Comparison of ENCODE assay signal across 19 cellular contexts in the genomic region with DNA sequence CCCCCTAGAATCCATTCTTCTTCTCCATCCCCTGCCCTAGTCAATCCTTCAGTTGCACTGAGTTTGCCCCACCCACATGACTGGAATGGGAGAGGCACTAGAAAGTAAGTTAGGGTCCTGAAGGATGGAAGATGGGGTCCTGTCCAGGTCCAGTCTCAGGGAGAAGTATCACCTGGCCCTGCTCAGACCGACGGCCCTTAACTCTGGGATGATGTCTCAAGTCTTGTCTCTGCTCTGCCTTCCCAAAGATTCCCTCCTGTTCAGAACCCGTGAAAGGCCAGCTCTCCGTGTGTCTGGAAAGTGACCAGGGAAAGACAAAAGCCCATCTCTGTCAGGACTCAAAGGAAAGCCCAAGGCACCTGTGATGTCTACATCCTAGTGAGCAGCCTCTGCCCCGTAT.
DNase-seq lines count a peak whose midpoint lies in the region; TF ChIP-seq lines count a peak whose summit lies in the region.
"Had no signal": no experiment of that assay in that cellular context is flagged by ENCODE, and none has a peak within 500 bp of the region (broad histone marks: within the 10 kb centered on the region; RNA-seq: fewer than 3 reads in every experiment).

No MANE protein-coding gene starts in this region.

- H3K27ac ChIP-seq in coronary artery = peak overlapping the region; percentile 39 to 84
- no peak overlapping the region for H3K27ac ChIP-seq in spleen
- H3K27ac ChIP-seq: BLaER1, HL-60 had no signal

- H3K4me3 Mint-ChIP-seq in glutamatergic neuron (ENCODE audit: unreplicated experiment) = no peak overlapping the region
- H3K4me3 Mint-ChIP-seq: CD4-positive, CD25-positive, alpha-beta regulatory T cell; HFFc6 had no signal

- H3K36me3 ChIP-seq in spleen = no peaks in the 10 kb centered on the region
- H3K36me3 ChIP-seq: BLaER1 had no signal

- peaks cover 20% of the 10 kb centered on the region for H3K36me3 Mint-ChIP-seq in glutamatergic neuron (ENCODE audit: unreplicated experiment)
- H3K36me3 Mint-ChIP-seq: CD4-positive, CD25-positive, alpha-beta regulatory T cell had no signal

- H3K27me3 ChIP-seq in spleen (replicated peaks in 1 of 7) = peaks cover 0 to 8% (median 0%) of the 10 kb centered on the region in 7 donors
- H3K27me3 ChIP-seq: BLaER1 had no signal

- intact Hi-C loops in spleen (cut with DNase I; ENCODE audit: low total_unique reads) = no loop called here

- no peak for TF ChIP-seq POLR2A in spleen (IDR thresholded peaks at IDR 0.05)

- no peaks in the 10 kb centered on the region for H3K4me1 ChIP-seq in spleen

- TF ChIP-seq CTCF in coronary artery (IDR thresholded peaks at IDR 0.05) = no peak
- no peak for TF ChIP-seq CTCF in spleen (IDR thresholded peaks at IDR 0.05 in 8 of 11, conservative IDR thresholded peaks at IDR 0.05 in 3 of 11)
- no peak for TF ChIP-seq CTCF in glutamatergic neuron (IDR thresholded peaks at IDR 0.05; ENCODE audit: partially characterized antibody, unreplicated experiment)

- H3K4me3 ChIP-seq in coronary artery = no peak overlapping the region
- no peak overlapping the region for H3K4me3 ChIP-seq in spleen
- H3K4me3 ChIP-seq: BLaER1, GM12878 had no signal

- H3K9me3 ChIP-seq in spleen = peaks cover 0 to 20% (median 10%) of the 10 kb centered on the region in 8 donors

- no peaks in the 10 kb centered on the region for H3K4me1 Mint-ChIP-seq in glutamatergic neuron (ENCODE audit: low read depth, unreplicated experiment)
- H3K4me1 Mint-ChIP-seq: CD4-positive, CD25-positive, alpha-beta regulatory T cell had no signal

- H3K27ac Mint-ChIP-seq in glutamatergic neuron (ENCODE audit: unreplicated experiment) = no peak overlapping the region
- H3K27ac Mint-ChIP-seq: HFFc6 had no signal

- DNase-seq in activated CD8-positive, alpha-beta memory T cell treated with anti-CD3 and anti-CD28 coated beads for 24 hours = peak; percentile 41
- DNase-seq in activated CD8-positive, alpha-beta memory T cell treated with anti-CD3 and anti-CD28 coated beads, Interleukin-2, amount 50 U/mL, for 4 hours = no peak
- DNase-seq in coronary artery (ENCODE audit: low spot score) (peak; percentile 45), spleen (peak; percentile 36), ureter (ENCODE audit: low spot score) (peak; percentile 15), medulla oblongata (ENCODE audit: extremely low spot score) (no peak), NCI-H774 (lab: John Stamatoyannopoulos, UW) (no peak), glutamatergic neuron (no peak)
- DNase-seq: 8988T; AML-193; Calu3; CD4-positive, CD25-positive, alpha-beta regulatory T cell; DMS 273 treated with DMSO at 0.1 percent for 48 hours; DMS79; HCEC 1CT; HFFc6 had no signal

- WGBS in spleen, 5 donors = 75 to 86% (median 83%) methylated on average over 5 of the region's 5 CpGs

- peaks cover 16% of the 10 kb centered on the region for H3K9me3 Mint-ChIP-seq in glutamatergic neuron (ENCODE audit: unreplicated experiment)
- H3K9me3 Mint-ChIP-seq: HFFc6 had no signal

- peaks cover 14% of the 10 kb centered on the region for H3K27me3 Mint-ChIP-seq in glutamatergic neuron (ENCODE audit: unreplicated experiment)

Comparison
In these comparisons a context has a peak if more than half of its experiments do, and no peak if none do; other contexts are left out.
1. DNase-seq: peak in activated CD8-positive, alpha-beta memory T cell treated with anti-CD3 and anti-CD28 coated beads for 24 hours (single experiment), coronary artery (single experiment), spleen (single experiment) and ureter (single experiment); none in activated CD8-positive, alpha-beta memory T cell treated with anti-CD3 and anti-CD28 coated beads, Interleukin-2, amount 50 U/mL, for 4 hours (single experiment), medulla oblongata (single experiment), NCI-H774 (single experiment) and glutamatergic neuron (single experiment).
2. H3K27ac ChIP-seq: peak in coronary artery (2 of 2); none in spleen (0 of 8).